In genomic region chr6:41735427-41736206, GRCh38 we compare ENCODE assay signal across 1 cellular context.
TF ChIP-seq lines count a peak whose summit lies in the region.

Gene TFEB (minus strand): TSS chr6:41735608. CDS start chr6:41691213, 44,395 bp downstream.

TF ChIP-seq in HepG2, 621 proteins besides CTCF, POLR2A, EP300 and RAD21 (continued from another document and continues in another):
- TF ChIP-seq UBTF (CRISPR knock-in tag; IDR thresholded peaks at IDR 0.05) (peak; percentile 62; the same call in 1 of the 2 replicates), TSC22D2 (CRISPR knock-in tag; IDR thresholded peaks at IDR 0.05; ENCODE audit: borderline replicate concordance) (0 out of 2 replicates have a peak, but pooled peaks have one; percentile 85), TBP (CRISPR knock-in tag; IDR thresholded peaks at IDR 0.05) (peak; percentile 97; the same call in 1 of the 2 replicates), ZNF691 (CRISPR knock-in tag; IDR thresholded peaks at IDR 0.05; ENCODE audit: borderline replicate concordance, low read depth) (0 out of 2 replicates have a peak, but pooled peaks have one; percentile 29), ATF4 (CRISPR knock-in tag; IDR thresholded peaks at IDR 0.05) (peak in 1 of 2 experiments; percentile 49; a peak in 1 of 4 replicates), FOXC1 (CRISPR knock-in tag; IDR thresholded peaks at IDR 0.05; ENCODE audit: borderline replicate concordance) (peak; percentile 75), SRSF4 (IDR thresholded peaks at IDR 0.05; ENCODE audit: low read depth, low read length, poor library complexity, severe bottlenecking) (no peak), PRDM10 (CRISPR knock-in tag; IDR thresholded peaks at IDR 0.05; ENCODE audit: low read depth) (peak; percentile 57), ARNTL (CRISPR knock-in tag; IDR thresholded peaks at IDR 0.05) (0 out of 2 replicates have a peak, but pooled peaks have one; percentile 26), PHB2 (IDR thresholded peaks at IDR 0.05; ENCODE audit: partially characterized antibody) (no peak), RBM39 (IDR thresholded peaks at IDR 0.05; ENCODE audit: low read depth, low read length, poor library complexity, severe bottlenecking) (peak; percentile 11), ZNF792 (CRISPR knock-in tag; IDR thresholded peaks at IDR 0.05) (peak; percentile 75; the same call in 1 of the 2 replicates), IRF9 (CRISPR knock-in tag; IDR thresholded peaks at IDR 0.05; ENCODE audit: borderline replicate concordance) (peak; percentile 68; the same call in 1 of the 2 replicates), ZMYM4 (CRISPR knock-in tag; IDR thresholded peaks at IDR 0.05) (peak; percentile 74), SIN3A (IDR thresholded peaks at IDR 0.05; ENCODE audit: borderline replicate concordance, low read depth, low read length) (peak; percentile 89; the same call in 1 of the 2 replicates), WIZ (CRISPR knock-in tag; IDR thresholded peaks at IDR 0.05) (peak; percentile 77; the same call in 1 of the 2 replicates), SIN3B (IDR thresholded peaks at IDR 0.05; ENCODE audit: low read length) (0 out of 2 replicates have a peak, but pooled peaks have one; percentile 49), AKAP8 (CRISPR knock-in tag; IDR thresholded peaks at IDR 0.05) (peak; percentile 52; the same call in 1 of the 2 replicates), HMG20B (CRISPR knock-in tag; conservative IDR thresholded peaks at IDR 0.05) (0 out of 2 replicates have a peak, but pooled peaks have one; percentile 53), THAP11 (CRISPR knock-in tag; IDR thresholded peaks at IDR 0.05) (peak; percentile 98), MBNL3 (CRISPR knock-in tag; conservative IDR thresholded peaks at IDR 0.05) (no peak), HNF1B (CRISPR knock-in tag; IDR thresholded peaks at IDR 0.05) (peak; percentile 90), ESRRA (CRISPR knock-in tag; IDR thresholded peaks at IDR 0.05; ENCODE audit: low read depth) (peak; percentile 75; the same call in 1 of the 2 replicates), FOXA1 (IDR thresholded peaks at IDR 0.05) (no peak), FOXA1 (CRISPR knock-in tag; IDR thresholded peaks at IDR 0.05) (peak; percentile 26; the same call in 1 of the 2 replicates), AGO1 (IDR thresholded peaks at IDR 0.05; ENCODE audit: low read depth, low read length, poor library complexity, severe bottlenecking) (peak; percentile 70), SOX6 (IDR thresholded peaks at IDR 0.05) (no peak), SOX6 (CRISPR knock-in tag; IDR thresholded peaks at IDR 0.05) (peak; percentile 57; the same call in 1 of the 2 replicates), NFYB (CRISPR knock-in tag; IDR thresholded peaks at IDR 0.05) (peak; percentile 43; the same call in 1 of the 2 replicates), SAFB2 (CRISPR knock-in tag; IDR thresholded peaks at IDR 0.05; ENCODE audit: borderline replicate concordance, low read depth) (no peak), PREB (CRISPR knock-in tag; IDR thresholded peaks at IDR 0.05) (no peak), E2F1 (CRISPR knock-in tag; IDR thresholded peaks at IDR 0.05) (no peak), SMC3 (IDR thresholded peaks at IDR 0.05; ENCODE audit: low read length) (peak; percentile 49), GMEB2 (CRISPR knock-in tag; IDR thresholded peaks at IDR 0.05; ENCODE audit: low read depth) (peak; percentile 20; the same call in 1 of the 2 replicates), ZNF710 (CRISPR knock-in tag; IDR thresholded peaks at IDR 0.05; ENCODE audit: borderline replicate concordance) (peak; percentile 51; the same call in 1 of the 2 replicates), IRF2 (CRISPR knock-in tag; IDR thresholded peaks at IDR 0.05) (peak; percentile 99), ZFP91 (CRISPR knock-in tag; IDR thresholded peaks at IDR 0.05; ENCODE audit: borderline replicate concordance) (peak; percentile 76), RFX3 (CRISPR knock-in tag; IDR thresholded peaks at IDR 0.05) (peak; percentile 66), SP5 (CRISPR knock-in tag; IDR thresholded peaks at IDR 0.05; ENCODE audit: borderline replicate concordance, low read depth) (peak; percentile 72), ZFX (CRISPR knock-in tag; IDR thresholded peaks at IDR 0.05; ENCODE audit: low read depth) (no peak)
